Comparison of ENCODE assay signal across 10 cellular contexts in genomic region chr1:206633708-206634121, GRCh38. TPM values are rescaled to one million over a fixed set of nuclear protein-coding genes. Genes with fewer than 3 reads are reported as not detected.
DNase-seq lines count a peak whose midpoint lies in the region; ATAC-seq, FAIRE-seq and TF ChIP-seq lines count a peak whose summit lies in the region.
"Had no signal": no experiment of that assay in that cellular context is flagged by ENCODE, and none has a peak within 500 bp of the region (broad histone marks: within the 10 kb centered on the region; RNA-seq: fewer than 3 reads in every experiment).

No MANE protein-coding gene starts in this region.

- H3K27ac ChIP-seq in HepG2 (ENCODE audit: extremely low read length, insufficient read depth, low read length) (no peak overlapping the region), upper lobe of right lung (peak overlapping the region; percentile 44)

- H3K9ac ChIP-seq in HepG2 (ENCODE audit: insufficient read depth, low read depth, low read length) = no peak overlapping the region

- TF ChIP-seq RAD21 in HepG2 (CRISPR knock-in tag; IDR thresholded peaks at IDR 0.05) = no peak

- no peak overlapping the region for H2AFZ ChIP-seq in HepG2 (ENCODE audit: low read length)

- peak; percentile 38 for DNase-seq in NOMO-1 treated with DMSO at 0.1 percent for 48 hours (lab: John Stamatoyannopoulos, UW; ENCODE audit: unreplicated experiment)
- DNase-seq in NOMO-1 (lab: John Stamatoyannopoulos, UW; ENCODE audit: unreplicated experiment in 2 of 2) = no peak
- DNase-seq in bronchial epithelial cell (ENCODE audit: low read depth) = peak; percentile 100
- no peak for DNase-seq in HepG2 (ENCODE audit: low spot score)
- no peak for DNase-seq in upper lobe of right lung
- DNase-seq in DMS153 (lab: John Stamatoyannopoulos, UW) = no peak
- no peak for DNase-seq in NCI-H2171 (lab: John Stamatoyannopoulos, UW)

- POLR2A ChIA-PET in HepG2 (lab: Yijun Ruan, JAX) = no interaction called here

- H3K9me3 ChIP-seq in HepG2 (ENCODE audit: low read length) (no peaks in the 10 kb centered on the region), upper lobe of right lung (no peaks in the 10 kb centered on the region)
- H3K9me3 ChIP-seq: pancreas had no signal

- ATAC-seq in HepG2 = no peak
- ATAC-seq in upper lobe of right lung = no peak
- no peak for ATAC-seq in GM21360 (IDR thresholded peaks at IDR 0.05; ENCODE audit: unreplicated experiment)
- ATAC-seq: activated CD8-positive, alpha-beta T cell treated with anti-CD3 and anti-CD28 coated beads, Interleukin-2, amount 10 ng/mL, durations not matched to agents 7 days and 5 days had no signal

- in situ Hi-C loops in HepG2 (cut with HindIII; ENCODE audit: extremely low pct_ligation_motif_present, low pct_unique_long_range_greater_than_20kb) = loop anchor here (5.0 to 25.0 kb wide), 2 partner anchors 34 to 279 kb away; partner anchors contain the start of gene FCMR

- no peak for TF ChIP-seq POLR2A in HepG2 (IDR thresholded peaks at IDR 0.05; ENCODE audit: insufficient read depth in 1 of 2, low read depth in 2 of 2, low read length in 2 of 2)

- no TSS peak for BruUV-seq in HepG2 (replicated peaks; lab: Mats Ljungman, UMichigan)

- no peaks in the 10 kb centered on the region for H3K79me2 ChIP-seq in HepG2 (ENCODE audit: insufficient read depth, low read length)

- intact Hi-C loops in HepG2 (cut with micrococcal nuclease; ENCODE audit: unreplicated experiment) = loop anchor here (1.0 to 5.0 kb wide), 5 partner anchors 21 to 349 kb away; partner anchors contain the start of gene EIF2D
- intact Hi-C loops in upper lobe of right lung (cut with DNase I) = no loop called here

- no peaks in the 10 kb centered on the region for H4K20me1 ChIP-seq in HepG2 (ENCODE audit: insufficient read depth, low read length)

- CTCF ChIA-PET in HepG2 (lab: Yijun Ruan, JAX; ENCODE audit: low intra/inter-chr PET ratio, low total read pairs) = interaction anchor here (0.9 to 3.2 kb wide), 4 partner anchors 25 to 279 kb away, joined by 3 to 33 read pairs (median 4); no protein-coding TSS in a partner anchor

- H3K27me3 ChIP-seq in bronchial epithelial cell (ENCODE audit: control insufficient read depth, insufficient read depth, low read length) (no peaks in the 10 kb centered on the region), HepG2 (ENCODE audit: control insufficient read depth in 1 of 2, insufficient read depth in 2 of 2, low read length in 2 of 2) (peaks cover 0 to 16% of the 10 kb centered on the region in 2 experiments; a peak in 3 of 5 replicates), upper lobe of right lung (no peaks in the 10 kb centered on the region)
- H3K27me3 ChIP-seq: pancreas had no signal

- TF ChIP-seq CTCF in bronchial epithelial cell (IDR thresholded peaks at IDR 0.05; ENCODE audit: insufficient read depth, low read length, severe bottlenecking) = no peak
- no peak for TF ChIP-seq CTCF in HepG2 (CRISPR knock-in tag; IDR thresholded peaks at IDR 0.05)
- no peak for TF ChIP-seq CTCF in upper lobe of right lung (IDR thresholded peaks at IDR 0.05)

- H3K4me1 ChIP-seq in HepG2 (ENCODE audit: insufficient read depth, low read length) (peaks cover 26% of the 10 kb centered on the region), upper lobe of right lung (peaks cover 24% of the 10 kb centered on the region)

- no peak for TF ChIP-seq EP300 in HepG2 (IDR thresholded peaks at IDR 0.05; ENCODE audit: low read depth in 2 of 2, low read length in 2 of 2)
- TF ChIP-seq EP300 in HepG2 (CRISPR knock-in tag; IDR thresholded peaks at IDR 0.05; ENCODE audit: borderline replicate concordance) = no peak

- H3K4me2 ChIP-seq in HepG2 (ENCODE audit: low read depth, low read length) = peak overlapping the region; percentile 39

- 21% methylated on average over 9 of the region's 9 CpGs for WGBS in HepG2 (ENCODE audit: low lambda C conversion rate)

- H3K36me3 ChIP-seq in bronchial epithelial cell (ENCODE audit: control insufficient read depth, insufficient read depth, low read length) (no peaks in the 10 kb centered on the region), HepG2 (replicated peaks in 1 of 2; ENCODE audit: control insufficient read depth in 1 of 2, insufficient read depth in 2 of 2, low read length in 2 of 2) (no peaks in the 10 kb centered on the region), upper lobe of right lung (no peaks in the 10 kb centered on the region)
- H3K36me3 ChIP-seq: pancreas had no signal

- H3K4me3 ChIP-seq in bronchial epithelial cell (ENCODE audit: low read depth, low read length) = no peak overlapping the region
- no peak overlapping the region; a peak in 1 of 6 replicates for H3K4me3 ChIP-seq in HepG2 (replicated peaks in 1 of 3; ENCODE audit: insufficient read depth in 1 of 3, low read depth in 2 of 3, low read length in 3 of 3)
- H3K4me3 ChIP-seq in upper lobe of right lung = no peak overlapping the region

- FAIRE-seq in bronchial epithelial cell (lab: Jason Lieb, UNC) (no peak), HepG2 (lab: Jason Lieb, UNC) (no peak)

RNA-seq across cellular contexts. Expression of gene DYRK3, which starts 1.6 kb away (rescaled TPM):
- 51.0 and 58.2 TPM in 2 replicates for total RNA-seq in bronchial epithelial cell
- 2.8 and 4.1 TPM in 2 replicates for total RNA-seq in HepG2 (2016; rRNA removed; fragmentation: Illumina TruSeq; extraction: Trizol)
- total RNA-seq in HepG2 (2016; cell fraction: cytosol; rRNA removed; fragmentation: Illumina TruSeq; extraction: Trizol; ENCODE audit: low read depth) = 0.44 and 0.81 TPM in 2 replicates
- 3.1 and 4.0 TPM in 2 replicates for total RNA-seq in HepG2 (2016; cell fraction: insoluble cytoplasmic fraction; rRNA removed; fragmentation: Illumina TruSeq; extraction: Trizol)
- 1.4 and 1.5 TPM in 2 replicates for total RNA-seq in HepG2 (2016; cell fraction: membrane; rRNA removed; fragmentation: Illumina TruSeq; extraction: Trizol)
- total RNA-seq in HepG2 (2016; cell fraction: nucleus; rRNA removed; fragmentation: Illumina TruSeq; extraction: Trizol) = 1.7 and 2.7 TPM in 2 replicates
- polyA plus RNA-seq in HepG2 (2011; rRNA removed) = 0.48 and 0.50 TPM in 2 replicates
- polyA plus RNA-seq in HepG2 (2011; cell fraction: cytosol; rRNA removed) = 0.31 and 0.43 TPM in 2 replicates
- 0.29 and 0.58 TPM in 2 replicates for polyA plus RNA-seq in HepG2 (2011; cell fraction: nucleus; rRNA removed)
- 0.40 and 0.43 TPM in 2 replicates for polyA plus RNA-seq in HepG2 (2012)
- polyA plus RNA-seq in HepG2 (2016; cell fraction: cytosol; fragmentation: Illumina TruSeq; extraction: Trizol; ENCODE audit: low read depth) = 0.10 and 0.25 TPM in 2 replicates
- 1.7 and 2.1 TPM in 2 replicates for polyA plus RNA-seq in HepG2 (2016; cell fraction: insoluble cytoplasmic fraction; fragmentation: Illumina TruSeq; extraction: Trizol; ENCODE audit: low read depth)
- 0.34 and 0.35 TPM in 2 replicates for polyA plus RNA-seq in HepG2 (2016; cell fraction: membrane; fragmentation: Illumina TruSeq; extraction: Trizol; ENCODE audit: low read depth)
- polyA plus RNA-seq in HepG2 (2016; cell fraction: nucleus; fragmentation: Illumina TruSeq; extraction: Trizol; ENCODE audit: insufficient read depth, low read depth) = 1.0 and 1.5 TPM in 2 replicates
- 0.80 and 17.9 TPM in 2 replicates for polyA minus RNA-seq in HepG2 (2011; rRNA and poly(A)+ RNA removed; ENCODE audit: low replicate concordance)
- 0.40 and 1.7 TPM in 2 replicates for polyA minus RNA-seq in HepG2 (2011; cell fraction: cytosol; rRNA and poly(A)+ RNA removed)
- 1.2 and 2.0 TPM in 2 replicates for polyA minus RNA-seq in HepG2 (2011; cell fraction: nucleus; rRNA and poly(A)+ RNA removed)
- total RNA-seq in upper lobe of right lung = 8.1 TPM

RNA-seq across cellular contexts. Expression of gene EIF2D, which starts 21.4 kb away (rescaled TPM):
- 52.0 and 56.1 TPM in 2 replicates for total RNA-seq in bronchial epithelial cell
- 45.1 and 47.5 TPM in 2 replicates for total RNA-seq in HepG2 (2016; rRNA removed; fragmentation: Illumina TruSeq; extraction: Trizol)
- 43.1 and 44.2 TPM in 2 replicates for total RNA-seq in HepG2 (2016; cell fraction: cytosol; rRNA removed; fragmentation: Illumina TruSeq; extraction: Trizol; ENCODE audit: low read depth)
- total RNA-seq in HepG2 (2016; cell fraction: insoluble cytoplasmic fraction; rRNA removed; fragmentation: Illumina TruSeq; extraction: Trizol) = 44.4 and 45.6 TPM in 2 replicates
- total RNA-seq in HepG2 (2016; cell fraction: membrane; rRNA removed; fragmentation: Illumina TruSeq; extraction: Trizol) = 66.4 and 71.1 TPM in 2 replicates
- total RNA-seq in HepG2 (2016; cell fraction: nucleus; rRNA removed; fragmentation: Illumina TruSeq; extraction: Trizol) = 33.0 and 33.9 TPM in 2 replicates
- 61.1 and 64.9 TPM in 2 replicates for polyA plus RNA-seq in HepG2 (2011; rRNA removed)
- polyA plus RNA-seq in HepG2 (2011; cell fraction: cytosol; rRNA removed) = 57.5 and 59.2 TPM in 2 replicates
- 50.4 and 55.0 TPM in 2 replicates for polyA plus RNA-seq in HepG2 (2011; cell fraction: nucleus; rRNA removed)
- 35.2 and 37.1 TPM in 2 replicates for polyA plus RNA-seq in HepG2 (2012)
- 51.1 and 52.3 TPM in 2 replicates for polyA plus RNA-seq in HepG2 (2016; cell fraction: cytosol; fragmentation: Illumina TruSeq; extraction: Trizol; ENCODE audit: low read depth)
- 56.4 and 58.1 TPM in 2 replicates for polyA plus RNA-seq in HepG2 (2016; cell fraction: insoluble cytoplasmic fraction; fragmentation: Illumina TruSeq; extraction: Trizol; ENCODE audit: low read depth)
- polyA plus RNA-seq in HepG2 (2016; cell fraction: membrane; fragmentation: Illumina TruSeq; extraction: Trizol; ENCODE audit: low read depth) = 76.1 and 77.6 TPM in 2 replicates
- polyA plus RNA-seq in HepG2 (2016; cell fraction: nucleus; fragmentation: Illumina TruSeq; extraction: Trizol; ENCODE audit: insufficient read depth, low read depth) = 56.2 and 57.6 TPM in 2 replicates
- 48.8 and 93.5 TPM in 2 replicates for polyA minus RNA-seq in HepG2 (2011; rRNA and poly(A)+ RNA removed; ENCODE audit: low replicate concordance)
- 21.5 and 22.3 TPM in 2 replicates for polyA minus RNA-seq in HepG2 (2011; cell fraction: cytosol; rRNA and poly(A)+ RNA removed)
- 31.9 and 36.3 TPM in 2 replicates for polyA minus RNA-seq in HepG2 (2011; cell fraction: nucleus; rRNA and poly(A)+ RNA removed)
- 49.8 TPM for total RNA-seq in upper lobe of right lung

RNA-seq across cellular contexts. Expression of gene MAPKAPK2, which starts 51.0 kb away (rescaled TPM):
- total RNA-seq in bronchial epithelial cell (23.2 and 33.2 TPM in 2 replicates), HepG2 (2016; rRNA removed; fragmentation: Illumina TruSeq; extraction: Trizol) (14.5 and 16.6 TPM in 2 replicates), upper lobe of right lung (92.3 TPM)
- total RNA-seq in HepG2 (2016; cell fraction: cytosol; rRNA removed; fragmentation: Illumina TruSeq; extraction: Trizol; ENCODE audit: low read depth) = 11.7 and 13.0 TPM in 2 replicates
- 11.8 and 16.6 TPM in 2 replicates for total RNA-seq in HepG2 (2016; cell fraction: insoluble cytoplasmic fraction; rRNA removed; fragmentation: Illumina TruSeq; extraction: Trizol)
- total RNA-seq in HepG2 (2016; cell fraction: membrane; rRNA removed; fragmentation: Illumina TruSeq; extraction: Trizol) = 26.9 and 28.5 TPM in 2 replicates
- total RNA-seq in HepG2 (2016; cell fraction: nucleus; rRNA removed; fragmentation: Illumina TruSeq; extraction: Trizol) = 15.3 TPM in 2 replicates
- 34.0 and 40.1 TPM in 2 replicates for polyA plus RNA-seq in HepG2 (2011; rRNA removed)
- polyA plus RNA-seq in HepG2 (2011; cell fraction: cytosol; rRNA removed) = 28.8 and 30.9 TPM in 2 replicates
- polyA plus RNA-seq in HepG2 (2011; cell fraction: nucleus; rRNA removed) = 60.6 and 63.0 TPM in 2 replicates
- 17.3 and 31.0 TPM in 2 replicates for polyA plus RNA-seq in HepG2 (2012)
- 13.8 and 14.2 TPM in 2 replicates for polyA plus RNA-seq in HepG2 (2016; cell fraction: cytosol; fragmentation: Illumina TruSeq; extraction: Trizol; ENCODE audit: low read depth)
- polyA plus RNA-seq in HepG2 (2016; cell fraction: insoluble cytoplasmic fraction; fragmentation: Illumina TruSeq; extraction: Trizol; ENCODE audit: low read depth) = 17.8 and 22.4 TPM in 2 replicates
- polyA plus RNA-seq in HepG2 (2016; cell fraction: membrane; fragmentation: Illumina TruSeq; extraction: Trizol; ENCODE audit: low read depth) = 32.7 and 35.8 TPM in 2 replicates
- 41.1 and 43.4 TPM in 2 replicates for polyA plus RNA-seq in HepG2 (2016; cell fraction: nucleus; fragmentation: Illumina TruSeq; extraction: Trizol; ENCODE audit: insufficient read depth, low read depth)
- polyA minus RNA-seq in HepG2 (2011; rRNA and poly(A)+ RNA removed; ENCODE audit: low replicate concordance) = 50.0 and 68.4 TPM in 2 replicates
- polyA minus RNA-seq in HepG2 (2011; cell fraction: cytosol; rRNA and poly(A)+ RNA removed) = 15.6 and 16.3 TPM in 2 replicates
- polyA minus RNA-seq in HepG2 (2011; cell fraction: nucleus; rRNA and poly(A)+ RNA removed) = 24.2 and 25.9 TPM in 2 replicates

Comparison
In these comparisons a context has a peak if more than half of its experiments do, and no peak if none do; other contexts are left out.
1. DNase-seq: peak in NOMO-1 treated with DMSO at 0.1 percent for 48 hours (single experiment) and bronchial epithelial cell (single experiment); none in NOMO-1 (0 of 2), HepG2 (single experiment), upper lobe of right lung (single experiment), DMS153 (single experiment) and NCI-H2171 (single experiment).